Comparison of ENCODE assay signal across 17 cellular contexts in the genomic region with DNA sequence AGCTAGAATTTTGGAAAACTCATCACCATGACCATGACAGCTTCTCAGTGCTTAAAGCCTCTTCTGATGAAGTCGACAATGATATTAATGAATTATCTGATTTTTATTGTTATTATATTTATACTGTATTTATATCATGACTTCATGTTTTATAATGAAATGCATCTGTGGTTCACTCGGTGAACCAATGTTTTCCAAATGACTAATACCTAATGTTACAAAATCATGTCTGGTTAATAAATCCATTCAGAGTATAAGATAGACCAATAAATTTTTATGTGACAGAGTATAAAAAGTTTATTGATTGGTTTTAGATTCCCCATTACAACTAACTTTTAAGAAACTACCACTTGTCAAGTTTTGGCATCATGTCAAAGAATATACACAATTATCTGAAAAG.
DNase-seq lines count a peak whose midpoint lies in the region; ATAC-seq and TF ChIP-seq lines count a peak whose summit lies in the region.
"Had no signal": no experiment of that assay in that cellular context is flagged by ENCODE, and none has a peak within 500 bp of the region (broad histone marks: within the 10 kb centered on the region; RNA-seq: fewer than 3 reads in every experiment).

No MANE protein-coding gene starts in this region.

- no peak overlapping the region for H3K27ac Mint-ChIP-seq in nephron progenitor cell
- H3K27ac Mint-ChIP-seq: H9 had no signal

- ATAC-seq in HG03175 (IDR thresholded peaks at IDR 0.05; ENCODE audit: unreplicated experiment) (no peak), GM18498 (IDR thresholded peaks at IDR 0.05; ENCODE audit: unreplicated experiment) (no peak)
- ATAC-seq: K562 had no signal

- no peak for TF ChIP-seq CTCF in nephron progenitor cell (IDR thresholded peaks at IDR 0.05)

- DNase-seq in HCEC 1CT (peak; percentile 66), amniotic epithelial cell (ENCODE audit: low read depth) (peak; percentile 18), fibroblast of peridontal ligament (ENCODE audit: extremely low read depth) (peak; percentile 36), stromal cell of bone marrow (ENCODE audit: low read depth) (peak; percentile 25), nephron progenitor cell (no peak)
- DNase-seq: DMS 273 treated with DMSO at 0.1 percent for 48 hours, H9, NCI-H1048, NCI-H146, NCI-H2107, NCI-H345, NCI-H526 treated with DMSO at 0.1 percent for 48 hours, PC-9, SK-N-SH had no signal

- H3K36me3 Mint-ChIP-seq in nephron progenitor cell (ENCODE audit: low read depth): no peaks in the 10 kb centered on the region

- H3K27me3 Mint-ChIP-seq in nephron progenitor cell (ENCODE audit: low read depth, poor library complexity): no peaks in the 10 kb centered on the region

- no peak overlapping the region for H3K4me3 Mint-ChIP-seq in nephron progenitor cell
- H3K4me3 Mint-ChIP-seq: H9 had no signal

- peaks cover 63% of the 10 kb centered on the region for H3K4me1 Mint-ChIP-seq in nephron progenitor cell

- H3K9me3 Mint-ChIP-seq in nephron progenitor cell: no peaks in the 10 kb centered on the region
- H3K9me3 Mint-ChIP-seq: H9 had no signal
